In genomic region chr2:148987286-148987685, GRCh38 we compare ENCODE assay signal across 16 cellular contexts. TPM values are rescaled to one million over a fixed set of nuclear protein-coding genes. Genes with fewer than 3 reads are reported as not detected.
"Had no signal": no experiment of that assay in that cellular context is flagged by ENCODE, and none has a peak within 500 bp of the region (broad histone marks: within the 10 kb centered on the region; RNA-seq: fewer than 3 reads in every experiment).

No MANE protein-coding gene starts in this region.

- H3K27ac ChIP-seq: heart left ventricle, ovary, right atrium auricular region, sigmoid colon, skin epidermis had no signal

- H3K4me3 ChIP-seq: heart left ventricle, ovary, right atrium auricular region, sigmoid colon, skin epidermis had no signal

- H3K4me3 Mint-ChIP-seq: mesothelial cell of epicardium, natural killer cell, neural crest cell had no signal

- H3K36me3 ChIP-seq: heart left ventricle, ovary, right atrium auricular region, sigmoid colon had no signal

- H3K9me3 Mint-ChIP-seq: mesothelial cell of epicardium, natural killer cell, neural crest cell had no signal

- H3K9me3 ChIP-seq: heart left ventricle, ovary, right atrium auricular region, sigmoid colon had no signal

- H3K27ac Mint-ChIP-seq: mesothelial cell of epicardium, natural killer cell had no signal

- H3K27me3 ChIP-seq: heart left ventricle, ovary, right atrium auricular region, sigmoid colon had no signal

- H3K4me1 Mint-ChIP-seq: mesothelial cell of epicardium had no signal

- DNase-seq: effector CD4-positive, alpha-beta T cell; foreskin melanocyte; heart left ventricle; hippocampal formation; natural killer cell; nucleus accumbens; ovary; sigmoid colon; stimulated activated CD4-positive, alpha-beta T cell treated with anti-CD3 and anti-CD28 coated beads, Interleukin-2, amount 100 ng/mL, for 24 hours; stimulated activated CD4-positive, alpha-beta T cell treated with anti-CD3 and anti-CD28 coated beads, Interleukin-4, amount 100 ng/mL, for 4 hours; stimulated activated naive CD4-positive, alpha-beta T cell; trophoblast cell had no signal

- H3K4me1 ChIP-seq: heart left ventricle, right atrium auricular region, sigmoid colon had no signal

- H3K36me3 Mint-ChIP-seq: mesothelial cell of epicardium, natural killer cell had no signal

RNA-seq across cellular contexts. Expression of gene LYPD6B, which starts 51.2 kb away (rescaled TPM):
- polyA plus RNA-seq: heart left ventricle had no signal
